1 cellular context compared by ENCODE assay signal in genomic region chr6:25998379-25998778, GRCh38.
A peak's percentile ranks its signal among the peaks of the same experiment; 100 is the strongest.
TF ChIP-seq lines count a peak whose summit lies in the region.

No MANE protein-coding gene starts in this region.

TF ChIP-seq in HEK293, 187 proteins besides CTCF, POLR2A, EP300 and RAD21:
- TF ChIP-seq, protein P1, sequence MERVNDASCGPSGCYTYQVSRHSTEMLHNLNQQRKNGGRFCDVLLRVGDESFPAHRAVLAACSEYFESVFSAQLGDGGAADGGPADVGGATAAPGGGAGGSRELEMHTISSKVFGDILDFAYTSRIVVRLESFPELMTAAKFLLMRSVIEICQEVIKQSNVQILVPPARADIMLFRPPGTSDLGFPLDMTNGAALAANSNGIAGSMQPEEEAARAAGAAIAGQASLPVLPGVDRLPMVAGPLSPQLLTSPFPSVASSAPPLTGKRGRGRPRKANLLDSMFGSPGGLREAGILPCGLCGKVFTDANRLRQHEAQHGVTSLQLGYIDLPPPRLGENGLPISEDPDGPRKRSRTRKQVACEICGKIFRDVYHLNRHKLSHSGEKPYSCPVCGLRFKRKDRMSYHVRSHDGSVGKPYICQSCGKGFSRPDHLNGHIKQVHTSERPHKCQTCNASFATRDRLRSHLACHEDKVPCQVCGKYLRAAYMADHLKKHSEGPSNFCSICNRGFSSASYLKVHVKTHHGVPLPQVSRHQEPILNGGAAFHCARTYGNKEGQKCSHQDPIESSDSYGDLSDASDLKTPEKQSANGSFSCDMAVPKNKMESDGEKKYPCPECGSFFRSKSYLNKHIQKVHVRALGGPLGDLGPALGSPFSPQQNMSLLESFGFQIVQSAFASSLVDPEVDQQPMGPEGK (tag by site-specific recombination; IDR thresholded peaks at IDR 0.05) = no peak
- TF ChIP-seq REPIN1 (tag by site-specific recombination; IDR thresholded peaks at IDR 0.05; ENCODE audit: low read depth) (no peak), ZNF664 (tag by site-specific recombination; IDR thresholded peaks at IDR 0.05) (peak; percentile 57; the same call in 1 of the 2 replicates), ZNF202 (tag by site-specific recombination; IDR thresholded peaks at IDR 0.05; ENCODE audit: borderline replicate concordance) (no peak), ZSCAN30 (tag by site-specific recombination; IDR thresholded peaks at IDR 0.05) (no peak), BCL11A (tag by site-specific recombination; IDR thresholded peaks at IDR 0.05; ENCODE audit: low read depth) (no peak), ZBTB8A (tag by site-specific recombination; IDR thresholded peaks at IDR 0.05) (no peak)
